Comparison of ENCODE assay signal across 20 cellular contexts in genomic region chr17:68432086-68432864, GRCh38. TPM values are rescaled to one million over a fixed set of nuclear protein-coding genes. Genes with fewer than 3 reads are reported as not detected.
A peak's percentile ranks its signal among the peaks of the same experiment; 100 is the strongest.
DNase-seq lines count a peak whose midpoint lies in the region; ATAC-seq and TF ChIP-seq lines count a peak whose summit lies in the region.
"Had no signal": no experiment of that assay in that cellular context is flagged by ENCODE, and none has a peak within 500 bp of the region (broad histone marks: within the 10 kb centered on the region; RNA-seq: fewer than 3 reads in every experiment).

No MANE protein-coding gene starts in this region.

- H3K27ac ChIP-seq in CD4-positive, CD25-positive, alpha-beta regulatory T cell (ENCODE audit: insufficient read depth, low read length, poor library complexity, severe bottlenecking) = no peak overlapping the region
- H3K27ac ChIP-seq: gastroesophageal sphincter, left lung had no signal

- H3K4me3 Mint-ChIP-seq in activated CD8-positive, alpha-beta T cell treated with anti-CD3 and anti-CD28 coated beads, Interleukin-2, amount 10 ng/mL, durations not matched to agents 7 days and 5 days = no peak overlapping the region
- no peak overlapping the region for H3K4me3 Mint-ChIP-seq in activated CD8-positive, alpha-beta T cell treated with anti-CD3 and anti-CD28 coated beads for 36 hours
- H3K4me3 Mint-ChIP-seq in CD4-positive, CD25-positive, alpha-beta regulatory T cell = peak overlapping the region in 1 of 4 donors; percentile 46
- no peak overlapping the region for H3K4me3 Mint-ChIP-seq in T-helper 17 cell
- H3K4me3 Mint-ChIP-seq in naive thymus-derived CD8-positive, alpha-beta T cell = no peak overlapping the region
- no peak overlapping the region for H3K4me3 Mint-ChIP-seq in activated T-cell treated with anti-CD3 and anti-CD28 coated beads, Interleukin-2, amount 50 U/mL, for 4 hours
- H3K4me3 Mint-ChIP-seq: B cell, IgD-negative memory B cell, mesothelial cell of epicardium, natural killer cell, type B pancreatic cell had no signal

- POLR2A ChIA-PET in activated CD8-positive, alpha-beta T cell treated with anti-CD3 and anti-CD28 coated beads, Interleukin-2, amount 10 ng/mL, durations not matched to agents 7 days and 5 days (lab: Charles Lee) = interaction anchor here (1.3 to 2.1 kb wide), 2 partner anchors 26 to 141 kb away, joined by 3 to 14 read pairs; partner anchors contain the start of genes ARSG and SLC16A6
- POLR2A ChIA-PET in activated CD8-positive, alpha-beta T cell treated with anti-CD3 and anti-CD28 coated beads for 36 hours (lab: Charles Lee) = interaction anchor here (0.7 to 2.0 kb wide), 4 partner anchors 10 to 194 kb away, joined by 3 to 7 read pairs (median 4); no protein-coding TSS in a partner anchor
- POLR2A ChIA-PET in naive thymus-derived CD8-positive, alpha-beta T cell (lab: Charles Lee) = interaction anchor here (0.5 to 10.1 kb wide), 9 partner anchors 18 to 435 kb away, joined by 3 to 94 read pairs (median 3); partner anchors contain the start of genes ARSG, SLC16A6 and WIPI1

- peaks cover 22% of the 10 kb centered on the region for H3K4me1 Mint-ChIP-seq in activated CD8-positive, alpha-beta T cell treated with anti-CD3 and anti-CD28 coated beads, Interleukin-2, amount 10 ng/mL, durations not matched to agents 7 days and 5 days (ENCODE audit: low read depth)
- peaks cover 18% of the 10 kb centered on the region for H3K4me1 Mint-ChIP-seq in activated CD8-positive, alpha-beta T cell treated with anti-CD3 and anti-CD28 coated beads for 36 hours (ENCODE audit: low read depth)
- H3K4me1 Mint-ChIP-seq in CD4-positive, CD25-positive, alpha-beta regulatory T cell = peaks cover 14 to 28% (median 21%) of the 10 kb centered on the region in 4 donors
- H3K4me1 Mint-ChIP-seq in T-helper 17 cell = peaks cover 19% of the 10 kb centered on the region
- H3K4me1 Mint-ChIP-seq in naive thymus-derived CD8-positive, alpha-beta T cell = peaks cover 21 to 30% (median 25%) of the 10 kb centered on the region in 4 donors
- H3K4me1 Mint-ChIP-seq in activated T-cell treated with anti-CD3 and anti-CD28 coated beads, Interleukin-2, amount 50 U/mL, for 4 hours (ENCODE audit: low read depth) = peaks cover 21% of the 10 kb centered on the region

- no peak for TF ChIP-seq CTCF in activated CD8-positive, alpha-beta T cell treated with anti-CD3 and anti-CD28 coated beads for 36 hours (IDR thresholded peaks at IDR 0.05)

- H3K36me3 ChIP-seq in CD4-positive, CD25-positive, alpha-beta regulatory T cell (ENCODE audit: control insufficient read depth, insufficient read depth, low read length) = peaks cover 13% of the 10 kb centered on the region

- H3K36me3 Mint-ChIP-seq in activated CD8-positive, alpha-beta T cell treated with anti-CD3 and anti-CD28 coated beads, Interleukin-2, amount 10 ng/mL, durations not matched to agents 7 days and 5 days (ENCODE audit: low read depth) = peaks cover 72% of the 10 kb centered on the region
- H3K36me3 Mint-ChIP-seq in activated CD8-positive, alpha-beta T cell treated with anti-CD3 and anti-CD28 coated beads for 36 hours (ENCODE audit: low read depth) = peaks cover 6% of the 10 kb centered on the region
- H3K36me3 Mint-ChIP-seq in CD4-positive, CD25-positive, alpha-beta regulatory T cell = peaks cover 10% of the 10 kb centered on the region
- peaks cover 4% of the 10 kb centered on the region for H3K36me3 Mint-ChIP-seq in T-helper 17 cell (ENCODE audit: low read depth)
- peaks cover 0 to 4% (median 2%) of the 10 kb centered on the region in 3 donors for H3K36me3 Mint-ChIP-seq in naive thymus-derived CD8-positive, alpha-beta T cell
- H3K36me3 Mint-ChIP-seq in activated T-cell treated with anti-CD3 and anti-CD28 coated beads, Interleukin-2, amount 50 U/mL, for 4 hours (ENCODE audit: insufficient read depth) = peaks cover 7% of the 10 kb centered on the region
- H3K36me3 Mint-ChIP-seq: IgD-negative memory B cell had no signal

- no peak for ATAC-seq in activated CD8-positive, alpha-beta T cell treated with anti-CD3 and anti-CD28 coated beads, Interleukin-2, amount 10 ng/mL, durations not matched to agents 7 days and 5 days
- ATAC-seq in activated CD8-positive, alpha-beta T cell treated with anti-CD3 and anti-CD28 coated beads for 36 hours = no peak
- ATAC-seq in CD4-positive, CD25-positive, alpha-beta regulatory T cell (ENCODE audit: low read depth in 2 of 2) = no peak
- no peak for ATAC-seq in T-helper 17 cell
- ATAC-seq in naive thymus-derived CD8-positive, alpha-beta T cell = no peak
- ATAC-seq in HG02763 (IDR thresholded peaks at IDR 0.05; ENCODE audit: unreplicated experiment) = no peak
- ATAC-seq in activated T-cell treated with anti-CD3 and anti-CD28 coated beads, Interleukin-2, amount 50 U/mL, for 4 hours = no peak
- ATAC-seq: gastroesophageal sphincter, left lung had no signal

- CTCF ChIA-PET in activated CD8-positive, alpha-beta T cell treated with anti-CD3 and anti-CD28 coated beads, Interleukin-2, amount 10 ng/mL, durations not matched to agents 7 days and 5 days (lab: Charles Lee) = interaction anchor here (0.6 to 9.7 kb wide), 36 partner anchors 10 to 264 kb away, joined by 3 to 172 read pairs (median 5); partner anchors contain the start of genes AMZ2, ARSG and SLC16A6
- CTCF ChIA-PET in activated CD8-positive, alpha-beta T cell treated with anti-CD3 and anti-CD28 coated beads for 36 hours (lab: Charles Lee) = interaction anchor here (0.6 to 9.3 kb wide), 26 partner anchors 9 to 259 kb away, joined by 3 to 122 read pairs (median 4); partner anchors contain the start of genes AMZ2 and SLC16A6

- no peaks in the 10 kb centered on the region for H3K9me3 ChIP-seq in CD4-positive, CD25-positive, alpha-beta regulatory T cell (ENCODE audit: control insufficient read depth in 2 of 2, low read length in 2 of 2)
- no peaks in the 10 kb centered on the region for H3K9me3 ChIP-seq in T-helper 17 cell (ENCODE audit: control insufficient read depth, low read length, poor library complexity, severe bottlenecking)
- H3K9me3 ChIP-seq: gastroesophageal sphincter, left lung had no signal

- intact Hi-C loops in activated CD8-positive, alpha-beta T cell treated with anti-CD3 and anti-CD28 coated beads for 36 hours (cut with micrococcal nuclease) = loop anchor here (10.0 kb wide), 2 partner anchors 137 to 257 kb away; partner anchors contain the start of genes ARSG and SLC16A6

- H3K9me3 Mint-ChIP-seq in activated CD8-positive, alpha-beta T cell treated with anti-CD3 and anti-CD28 coated beads, Interleukin-2, amount 10 ng/mL, durations not matched to agents 7 days and 5 days (ENCODE audit: insufficient read depth) = no peaks in the 10 kb centered on the region
- H3K9me3 Mint-ChIP-seq in activated CD8-positive, alpha-beta T cell treated with anti-CD3 and anti-CD28 coated beads for 36 hours = no peaks in the 10 kb centered on the region
- H3K9me3 Mint-ChIP-seq in CD4-positive, CD25-positive, alpha-beta regulatory T cell = no peaks in the 10 kb centered on the region
- H3K9me3 Mint-ChIP-seq in naive thymus-derived CD8-positive, alpha-beta T cell = no peaks in the 10 kb centered on the region
- H3K9me3 Mint-ChIP-seq in activated T-cell treated with anti-CD3 and anti-CD28 coated beads, Interleukin-2, amount 50 U/mL, for 4 hours = no peaks in the 10 kb centered on the region
- H3K9me3 Mint-ChIP-seq: IgD-negative memory B cell, mesothelial cell of epicardium, natural killer cell, type B pancreatic cell had no signal

- no peak for DNase-seq in activated CD8-positive, alpha-beta T cell treated with anti-CD3 and anti-CD28 coated beads, Interleukin-2, amount 10 ng/mL, durations not matched to agents 7 days and 5 days
- DNase-seq in activated CD8-positive, alpha-beta T cell treated with anti-CD3 and anti-CD28 coated beads for 36 hours = no peak
- DNase-seq in CD4-positive, CD25-positive, alpha-beta regulatory T cell = no peak
- no peak for DNase-seq in T-helper 17 cell
- DNase-seq in naive thymus-derived CD8-positive, alpha-beta T cell = no peak
- DNase-seq in mucosa of gallbladder (ENCODE audit: low spot score) = no peak
- no peak for DNase-seq in activated T-cell treated with anti-CD3 and anti-CD28 coated beads, Interleukin-2, amount 50 U/mL, for 4 hours
- DNase-seq: hippocampal formation, left lung, natural killer cell, NCI-H1092, NCI-H2029 treated with DMSO at 0.1 percent for 48 hours, NCI-H2227 treated with DMSO at 0.1 percent for 48 hours had no signal

- H3K27me3 Mint-ChIP-seq in activated CD8-positive, alpha-beta T cell treated with anti-CD3 and anti-CD28 coated beads, Interleukin-2, amount 10 ng/mL, durations not matched to agents 7 days and 5 days (ENCODE audit: low read depth) = no peaks in the 10 kb centered on the region
- no peaks in the 10 kb centered on the region for H3K27me3 Mint-ChIP-seq in activated CD8-positive, alpha-beta T cell treated with anti-CD3 and anti-CD28 coated beads for 36 hours
- H3K27me3 Mint-ChIP-seq in CD4-positive, CD25-positive, alpha-beta regulatory T cell = no peaks in the 10 kb centered on the region
- H3K27me3 Mint-ChIP-seq in T-helper 17 cell = no peaks in the 10 kb centered on the region
- H3K27me3 Mint-ChIP-seq in naive thymus-derived CD8-positive, alpha-beta T cell = no peaks in the 10 kb centered on the region
- H3K27me3 Mint-ChIP-seq in activated T-cell treated with anti-CD3 and anti-CD28 coated beads, Interleukin-2, amount 50 U/mL, for 4 hours (ENCODE audit: low read depth) = no peaks in the 10 kb centered on the region
- H3K27me3 Mint-ChIP-seq: B cell, IgD-negative memory B cell, type B pancreatic cell had no signal

- H3K27ac Mint-ChIP-seq in activated CD8-positive, alpha-beta T cell treated with anti-CD3 and anti-CD28 coated beads, Interleukin-2, amount 10 ng/mL, durations not matched to agents 7 days and 5 days = peak overlapping the region; percentile 14
- no peak overlapping the region for H3K27ac Mint-ChIP-seq in activated CD8-positive, alpha-beta T cell treated with anti-CD3 and anti-CD28 coated beads for 36 hours
- peak overlapping the region; percentile 22 to 84 (median 26) for H3K27ac Mint-ChIP-seq in CD4-positive, CD25-positive, alpha-beta regulatory T cell
- H3K27ac Mint-ChIP-seq in T-helper 17 cell = peak overlapping the region; percentile 61
- peak overlapping the region in 6 of 10 donors; percentile 9 to 72 (median 28) for H3K27ac Mint-ChIP-seq in naive thymus-derived CD8-positive, alpha-beta T cell
- H3K27ac Mint-ChIP-seq: B cell, mesothelial cell of epicardium, type B pancreatic cell had no signal

- no peaks in the 10 kb centered on the region for H3K27me3 ChIP-seq in CD4-positive, CD25-positive, alpha-beta regulatory T cell (ENCODE audit: control insufficient read depth, insufficient read depth, low read length)
- H3K27me3 ChIP-seq: dorsolateral prefrontal cortex, gastroesophageal sphincter, left lung had no signal

- no peak overlapping the region for H3K4me3 ChIP-seq in CD4-positive, CD25-positive, alpha-beta regulatory T cell (ENCODE audit: low read depth, low read length)
- H3K4me3 ChIP-seq: dorsolateral prefrontal cortex, gastroesophageal sphincter, left lung had no signal

- peaks cover 12% of the 10 kb centered on the region for H3K4me1 ChIP-seq in CD4-positive, CD25-positive, alpha-beta regulatory T cell (ENCODE audit: control insufficient read depth, insufficient read depth, low read length, poor library complexity, severe bottlenecking)

RNA-seq across cellular contexts. Expression of gene WIPI1, which starts 25.0 kb away (rescaled TPM):
- total RNA-seq in activated CD8-positive, alpha-beta T cell treated with anti-CD3 and anti-CD28 coated beads, Interleukin-2, amount 10 ng/mL, durations not matched to agents 7 days and 5 days = 10 to 100 TPM; 40.8 to 41.4 TPM
- total RNA-seq in activated CD8-positive, alpha-beta T cell treated with anti-CD3 and anti-CD28 coated beads for 36 hours = 10 to 100 TPM; 11.3 to 13.1 TPM
- 5.1 TPM for total RNA-seq in CD4-positive, CD25-positive, alpha-beta regulatory T cell
- polyA plus RNA-seq in CD4-positive, CD25-positive, alpha-beta regulatory T cell = 1 to 10 TPM; 2.5 to 5.9 (median 5.2) TPM
- total RNA-seq in T-helper 17 cell (10 to 100 TPM in 1 of 2 donors, 1 to 10 TPM in 1; 8.9 to 10.2 TPM), mucosa of gallbladder (61.9 TPM)
- 1 to 10 TPM; 3.2 to 3.5 TPM for total RNA-seq in naive thymus-derived CD8-positive, alpha-beta T cell
- 1 to 10 TPM; 2.5 to 8.3 (median 2.7) TPM for polyA plus RNA-seq in naive thymus-derived CD8-positive, alpha-beta T cell
- total RNA-seq in activated T-cell treated with anti-CD3 and anti-CD28 coated beads, Interleukin-2, amount 50 U/mL, for 4 hours = 1 to 10 TPM; 2.9 to 6.4 (median 3.9) TPM
